Comparison of ENCODE assay signal across 12 cellular contexts in genomic region chr6:142903806-142904205, GRCh38. TPM values are rescaled to one million over a fixed set of nuclear protein-coding genes. Genes with fewer than 3 reads are reported as not detected.
DNase-seq lines count a peak whose midpoint lies in the region; ATAC-seq and TF ChIP-seq lines count a peak whose summit lies in the region.
"Had no signal": no experiment of that assay in that cellular context is flagged by ENCODE, and none has a peak within 500 bp of the region (broad histone marks: within the 10 kb centered on the region; RNA-seq: fewer than 3 reads in every experiment).

No MANE protein-coding gene starts in this region.

- H3K4me1 ChIP-seq in fibroblast of lung (ENCODE audit: control insufficient read depth, extremely low read depth, insufficient read depth, low read length) = peaks cover 16% of the 10 kb centered on the region
- H3K4me1 ChIP-seq: right lobe of liver had no signal

- H3K9me3 Mint-ChIP-seq in activated T-cell treated with anti-CD3 and anti-CD28 coated beads, Interleukin-2, amount 50 U/mL, for 72 hours = no peaks in the 10 kb centered on the region
- no peaks in the 10 kb centered on the region for H3K9me3 Mint-ChIP-seq in stimulated activated naive CD8-positive, alpha-beta T cell treated with anti-CD3 and anti-CD28 coated beads, Interleukin-15, amount 100 ng/mL, for 72 hours
- H3K9me3 Mint-ChIP-seq: H9 had no signal

- H3K4me2 ChIP-seq in fibroblast of lung (ENCODE audit: extremely low read depth, insufficient read depth, low read length) = peak overlapping the region; percentile 26

- no peak overlapping the region for H3K4me3 ChIP-seq in fibroblast of lung (replicated peaks in 1 of 4; ENCODE audit: control extremely low read depth in 1 of 4, insufficient read depth in 1 of 4, low read depth in 3 of 4, low read length in 4 of 4)
- H3K4me3 ChIP-seq: right lobe of liver, vagina had no signal

- H3K4me1 Mint-ChIP-seq in activated T-cell treated with anti-CD3 and anti-CD28 coated beads, Interleukin-2, amount 50 U/mL, for 72 hours (ENCODE audit: low read depth) = peaks cover 25% of the 10 kb centered on the region
- peaks cover 48% of the 10 kb centered on the region for H3K4me1 Mint-ChIP-seq in T-helper 17 cell
- H3K4me1 Mint-ChIP-seq in stimulated activated naive CD8-positive, alpha-beta T cell treated with anti-CD3 and anti-CD28 coated beads, Interleukin-15, amount 100 ng/mL, for 72 hours = peaks cover 24% of the 10 kb centered on the region

- no peaks in the 10 kb centered on the region for H3K36me3 ChIP-seq in fibroblast of lung (ENCODE audit: control insufficient read depth, insufficient read depth, low read length)
- H3K36me3 ChIP-seq: right lobe of liver, vagina had no signal

- H3K79me2 ChIP-seq in fibroblast of lung (ENCODE audit: control insufficient read depth, insufficient read depth, low read length) = peaks cover 18% of the 10 kb centered on the region

- peak overlapping the region; percentile 74 to 80 for H3K4me3 Mint-ChIP-seq in activated T-cell treated with anti-CD3 and anti-CD28 coated beads, Interleukin-2, amount 50 U/mL, for 72 hours
- H3K4me3 Mint-ChIP-seq in T-helper 17 cell = peak overlapping the region; percentile 86
- H3K4me3 Mint-ChIP-seq in stimulated activated naive CD8-positive, alpha-beta T cell treated with anti-CD3 and anti-CD28 coated beads, Interleukin-15, amount 100 ng/mL, for 72 hours = peak overlapping the region; percentile 58 to 72
- H3K4me3 Mint-ChIP-seq: H9 had no signal

- peak overlapping the region; percentile 97 for H3K27ac Mint-ChIP-seq in activated T-cell treated with anti-CD3 and anti-CD28 coated beads, Interleukin-2, amount 50 U/mL, for 72 hours
- H3K27ac Mint-ChIP-seq in T-helper 17 cell = no peak overlapping the region
- H3K27ac Mint-ChIP-seq in stimulated activated naive CD8-positive, alpha-beta T cell treated with anti-CD3 and anti-CD28 coated beads, Interleukin-15, amount 100 ng/mL, for 72 hours = peak overlapping the region; percentile 92 to 98
- H3K27ac Mint-ChIP-seq: H9 had no signal

- TF ChIP-seq CTCF in fibroblast of lung (conservative IDR thresholded peaks at IDR 0.05 in 1 of 2, IDR thresholded peaks at IDR 0.05 in 1 of 2; ENCODE audit: low read depth in 1 of 2, low read length in 2 of 2) = no peak

- H3K27me3 Mint-ChIP-seq in activated T-cell treated with anti-CD3 and anti-CD28 coated beads, Interleukin-2, amount 50 U/mL, for 72 hours (ENCODE audit: low read depth) = no peaks in the 10 kb centered on the region
- H3K27me3 Mint-ChIP-seq in T-helper 17 cell = no peaks in the 10 kb centered on the region
- no peaks in the 10 kb centered on the region for H3K27me3 Mint-ChIP-seq in stimulated activated naive CD8-positive, alpha-beta T cell treated with anti-CD3 and anti-CD28 coated beads, Interleukin-15, amount 100 ng/mL, for 72 hours

- no peak for DNase-seq in activated T-cell treated with anti-CD3 and anti-CD28 coated beads, Interleukin-2, amount 50 U/mL, for 72 hours
- DNase-seq in activated T-cell treated with anti-CD3 and anti-CD28 coated beads for 4 hours (no peak), T-helper 17 cell (no peak), fibroblast of lung (ENCODE audit: low read depth in 2 of 2) (peak; percentile 45 to 62), SKM-1 treated with dmso at 0.1 percent for 144 hours (lab: John Stamatoyannopoulos, UW; ENCODE audit: unreplicated experiment) (no peak), NCI-H2081 (lab: John Stamatoyannopoulos, UW) (no peak), ureter (ENCODE audit: low spot score) (no peak)
- no peak for DNase-seq in stimulated activated naive CD8-positive, alpha-beta T cell treated with anti-CD3 and anti-CD28 coated beads, Interleukin-15, amount 100 ng/mL, for 72 hours
- DNase-seq: H9, NCI-H524, right lobe of liver had no signal

- H3K27me3 ChIP-seq in fibroblast of lung (ENCODE audit: control insufficient read depth, insufficient read depth, low read length) = no peaks in the 10 kb centered on the region
- H3K27me3 ChIP-seq: right lobe of liver, vagina had no signal

- ATAC-seq in activated T-cell treated with anti-CD3 and anti-CD28 coated beads, Interleukin-2, amount 50 U/mL, for 72 hours (replicated peaks in 1 of 2) = peak; percentile 43 to 48
- ATAC-seq in T-helper 17 cell = peak; percentile 27
- peak; percentile 47 for ATAC-seq in stimulated activated naive CD8-positive, alpha-beta T cell treated with anti-CD3 and anti-CD28 coated beads, Interleukin-15, amount 100 ng/mL, for 72 hours
- ATAC-seq: right lobe of liver had no signal

- H4K20me1 ChIP-seq in fibroblast of lung (ENCODE audit: control insufficient read depth, extremely low read depth, insufficient read depth, low read length) = no peaks in the 10 kb centered on the region

- no peak overlapping the region for H3K9ac ChIP-seq in fibroblast of lung (ENCODE audit: insufficient read depth, low read length)

- peaks cover 0 to 1% of the 10 kb centered on the region in 2 donors for H3K36me3 Mint-ChIP-seq in activated T-cell treated with anti-CD3 and anti-CD28 coated beads, Interleukin-2, amount 50 U/mL, for 72 hours (ENCODE audit: insufficient read depth in 2 of 2)
- no peaks in the 10 kb centered on the region for H3K36me3 Mint-ChIP-seq in T-helper 17 cell (ENCODE audit: low read depth)

- peak overlapping the region; percentile 88 for H3K27ac ChIP-seq in fibroblast of lung (ENCODE audit: insufficient read depth, low read length)
- H3K27ac ChIP-seq: right lobe of liver, vagina had no signal

- H3K9me3 ChIP-seq in T-helper 17 cell (ENCODE audit: control insufficient read depth, low read length, poor library complexity, severe bottlenecking) (no peaks in the 10 kb centered on the region), fibroblast of lung (ENCODE audit: control insufficient read depth, insufficient read depth, low read depth, low read length) (no peaks in the 10 kb centered on the region)
- H3K9me3 ChIP-seq: right lobe of liver, vagina had no signal

- H2AFZ ChIP-seq in fibroblast of lung (ENCODE audit: low read length) = no peak overlapping the region

RNA-seq across cellular contexts. Expression of gene HIVEP2, which starts 41.2 kb away (rescaled TPM):
- total RNA-seq in activated T-cell treated with anti-CD3 and anti-CD28 coated beads, Interleukin-2, amount 50 U/mL, for 72 hours = 10 to 100 TPM; 25.8 to 30.8 TPM
- total RNA-seq in T-helper 17 cell (10 to 100 TPM; 73.6 to 78.6 TPM), fibroblast of lung (14.4 and 15.9 TPM in 2 replicates), ureter (29.0 TPM)
- 5.0 and 7.1 TPM in 2 replicates for polyA plus RNA-seq in fibroblast of lung
- 5.7 and 7.7 TPM in 2 replicates for polyA plus RNA-seq in fibroblast of lung (2012)
- 12.5 and 15.3 TPM in 2 replicates for polyA minus RNA-seq in fibroblast of lung (ENCODE audit: low replicate concordance)

Comparison
In these comparisons a context has a peak if more than half of its experiments do, and no peak if none do; other contexts are left out.
1. DNase-seq: peak in fibroblast of lung (2 of 2); none in activated T-cell treated with anti-CD3 and anti-CD28 coated beads, Interleukin-2, amount 50 U/mL, for 72 hours (0 of 2), activated T-cell treated with anti-CD3 and anti-CD28 coated beads for 4 hours (single experiment), T-helper 17 cell (0 of 3), stimulated activated naive CD8-positive, alpha-beta T cell treated with anti-CD3 and anti-CD28 coated beads, Interleukin-15, amount 100 ng/mL, for 72 hours (0 of 2), SKM-1 treated with dmso at 0.1 percent for 144 hours (single experiment), NCI-H2081 (0 of 2) and ureter (single experiment).
2. Peak in every context shown above with its lines, with median percentiles within 50 percentile points of each other: ATAC-seq and H3K4me3 Mint-ChIP-seq.